Comparison of ENCODE assay signal across 1 cellular context in the genomic region with DNA sequence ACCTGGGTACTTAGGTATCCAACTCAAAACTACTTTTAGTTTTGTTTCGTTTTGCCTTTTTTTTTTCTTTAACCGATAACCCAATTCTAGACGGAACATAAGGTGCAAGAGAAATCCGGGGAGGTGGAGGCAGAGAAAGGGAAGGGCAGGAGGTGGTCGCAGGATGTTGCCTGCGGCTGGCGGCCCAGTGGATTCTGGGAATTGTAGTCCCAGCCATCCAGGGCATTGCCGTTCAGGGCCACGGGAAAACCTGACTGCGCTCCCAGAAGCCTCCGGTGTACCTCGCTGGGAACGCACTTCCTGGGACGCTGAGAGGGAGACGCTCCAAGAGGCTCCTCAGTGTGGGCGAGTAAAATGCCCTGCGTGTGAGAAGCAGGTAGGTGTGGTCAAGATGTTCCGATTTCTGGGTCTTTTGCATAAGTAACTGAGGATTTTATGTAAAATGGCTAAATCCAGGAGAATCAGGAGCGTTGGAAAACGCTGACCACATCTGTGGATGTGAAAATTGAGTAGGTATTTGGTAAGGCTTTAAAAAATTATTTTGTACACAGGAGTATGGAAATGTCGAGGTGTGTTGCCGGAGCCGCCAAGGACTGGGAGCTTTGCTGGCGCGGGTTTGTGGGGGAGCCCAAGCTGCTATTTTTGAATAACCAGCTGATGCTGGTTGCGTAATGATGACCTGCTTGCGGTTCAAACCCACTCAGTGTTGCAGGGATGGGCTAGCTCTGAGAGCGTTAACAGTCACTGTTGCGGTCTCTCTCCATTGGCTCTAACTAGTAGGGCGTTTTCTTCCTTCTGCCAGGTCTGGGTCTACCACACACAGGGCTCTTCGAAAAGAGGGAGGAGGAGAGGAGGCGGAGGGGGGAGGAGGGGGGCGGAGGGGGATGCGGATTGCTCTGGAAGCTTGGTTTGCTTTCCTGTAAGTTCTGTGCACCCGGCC.
TF ChIP-seq lines count a peak whose summit lies in the region.

A gene (plus strand): TSS at position 288 of the 940 bp plus-strand sequence. CDS start 9,216 bp downstream, outside the sequence.

TF ChIP-seq in K562, 482 proteins besides CTCF, POLR2A, EP300 and RAD21 (continued from another document and continues in another):
- TF ChIP-seq OTX1 (CRISPR knock-in tag; IDR thresholded peaks at IDR 0.05) (no peak), POLR2G (IDR thresholded peaks at IDR 0.05; ENCODE audit: low read depth, low read length) (peak; percentile 76), ZNF79 (CRISPR knock-in tag; IDR thresholded peaks at IDR 0.05; ENCODE audit: low read depth) (no peak), ZC3H11A (IDR thresholded peaks at IDR 0.05; ENCODE audit: low read depth, low read length) (0 out of 2 replicates have a peak, but pooled peaks have one; percentile 47), MIER1 (IDR thresholded peaks at IDR 0.05; ENCODE audit: low read depth) (no peak), RB1 (IDR thresholded peaks at IDR 0.05; ENCODE audit: low read depth) (0 out of 2 replicates have a peak, but pooled peaks have one; percentile 9), MTA1 (IDR thresholded peaks at IDR 0.05; ENCODE audit: borderline replicate concordance) (peak; percentile 58; the same call in 1 of the 2 replicates), TEAD2 (tag; IDR thresholded peaks at IDR 0.05) (no peak), HDAC6 (IDR thresholded peaks at IDR 0.05; ENCODE audit: low read depth, low read length) (no peak), CBX5 (IDR thresholded peaks at IDR 0.05; ENCODE audit: borderline replicate concordance, low read depth) (no peak), PHB (CRISPR knock-in tag; IDR thresholded peaks at IDR 0.05) (no peak), KDM1A (IDR thresholded peaks at IDR 0.05) (no peak), DPF2 (IDR thresholded peaks at IDR 0.05) (peak; percentile 78), ZNF589 (CRISPR knock-in tag; IDR thresholded peaks at IDR 0.05; ENCODE audit: low read depth) (no peak), GTF2E2 (tag; IDR thresholded peaks at IDR 0.05) (peak; percentile 70), NRF1 (conservative IDR thresholded peaks at IDR 0.05 in 1 of 2, IDR thresholded peaks at IDR 0.05 in 1 of 2) (peak; percentile 72 to 76), ZNF12 (CRISPR knock-in tag; IDR thresholded peaks at IDR 0.05) (no peak), BDP1 (IDR thresholded peaks at IDR 0.05; ENCODE audit: insufficient read depth, insufficient read length) (no peak)
- TF ChIP-seq, protein P1, sequence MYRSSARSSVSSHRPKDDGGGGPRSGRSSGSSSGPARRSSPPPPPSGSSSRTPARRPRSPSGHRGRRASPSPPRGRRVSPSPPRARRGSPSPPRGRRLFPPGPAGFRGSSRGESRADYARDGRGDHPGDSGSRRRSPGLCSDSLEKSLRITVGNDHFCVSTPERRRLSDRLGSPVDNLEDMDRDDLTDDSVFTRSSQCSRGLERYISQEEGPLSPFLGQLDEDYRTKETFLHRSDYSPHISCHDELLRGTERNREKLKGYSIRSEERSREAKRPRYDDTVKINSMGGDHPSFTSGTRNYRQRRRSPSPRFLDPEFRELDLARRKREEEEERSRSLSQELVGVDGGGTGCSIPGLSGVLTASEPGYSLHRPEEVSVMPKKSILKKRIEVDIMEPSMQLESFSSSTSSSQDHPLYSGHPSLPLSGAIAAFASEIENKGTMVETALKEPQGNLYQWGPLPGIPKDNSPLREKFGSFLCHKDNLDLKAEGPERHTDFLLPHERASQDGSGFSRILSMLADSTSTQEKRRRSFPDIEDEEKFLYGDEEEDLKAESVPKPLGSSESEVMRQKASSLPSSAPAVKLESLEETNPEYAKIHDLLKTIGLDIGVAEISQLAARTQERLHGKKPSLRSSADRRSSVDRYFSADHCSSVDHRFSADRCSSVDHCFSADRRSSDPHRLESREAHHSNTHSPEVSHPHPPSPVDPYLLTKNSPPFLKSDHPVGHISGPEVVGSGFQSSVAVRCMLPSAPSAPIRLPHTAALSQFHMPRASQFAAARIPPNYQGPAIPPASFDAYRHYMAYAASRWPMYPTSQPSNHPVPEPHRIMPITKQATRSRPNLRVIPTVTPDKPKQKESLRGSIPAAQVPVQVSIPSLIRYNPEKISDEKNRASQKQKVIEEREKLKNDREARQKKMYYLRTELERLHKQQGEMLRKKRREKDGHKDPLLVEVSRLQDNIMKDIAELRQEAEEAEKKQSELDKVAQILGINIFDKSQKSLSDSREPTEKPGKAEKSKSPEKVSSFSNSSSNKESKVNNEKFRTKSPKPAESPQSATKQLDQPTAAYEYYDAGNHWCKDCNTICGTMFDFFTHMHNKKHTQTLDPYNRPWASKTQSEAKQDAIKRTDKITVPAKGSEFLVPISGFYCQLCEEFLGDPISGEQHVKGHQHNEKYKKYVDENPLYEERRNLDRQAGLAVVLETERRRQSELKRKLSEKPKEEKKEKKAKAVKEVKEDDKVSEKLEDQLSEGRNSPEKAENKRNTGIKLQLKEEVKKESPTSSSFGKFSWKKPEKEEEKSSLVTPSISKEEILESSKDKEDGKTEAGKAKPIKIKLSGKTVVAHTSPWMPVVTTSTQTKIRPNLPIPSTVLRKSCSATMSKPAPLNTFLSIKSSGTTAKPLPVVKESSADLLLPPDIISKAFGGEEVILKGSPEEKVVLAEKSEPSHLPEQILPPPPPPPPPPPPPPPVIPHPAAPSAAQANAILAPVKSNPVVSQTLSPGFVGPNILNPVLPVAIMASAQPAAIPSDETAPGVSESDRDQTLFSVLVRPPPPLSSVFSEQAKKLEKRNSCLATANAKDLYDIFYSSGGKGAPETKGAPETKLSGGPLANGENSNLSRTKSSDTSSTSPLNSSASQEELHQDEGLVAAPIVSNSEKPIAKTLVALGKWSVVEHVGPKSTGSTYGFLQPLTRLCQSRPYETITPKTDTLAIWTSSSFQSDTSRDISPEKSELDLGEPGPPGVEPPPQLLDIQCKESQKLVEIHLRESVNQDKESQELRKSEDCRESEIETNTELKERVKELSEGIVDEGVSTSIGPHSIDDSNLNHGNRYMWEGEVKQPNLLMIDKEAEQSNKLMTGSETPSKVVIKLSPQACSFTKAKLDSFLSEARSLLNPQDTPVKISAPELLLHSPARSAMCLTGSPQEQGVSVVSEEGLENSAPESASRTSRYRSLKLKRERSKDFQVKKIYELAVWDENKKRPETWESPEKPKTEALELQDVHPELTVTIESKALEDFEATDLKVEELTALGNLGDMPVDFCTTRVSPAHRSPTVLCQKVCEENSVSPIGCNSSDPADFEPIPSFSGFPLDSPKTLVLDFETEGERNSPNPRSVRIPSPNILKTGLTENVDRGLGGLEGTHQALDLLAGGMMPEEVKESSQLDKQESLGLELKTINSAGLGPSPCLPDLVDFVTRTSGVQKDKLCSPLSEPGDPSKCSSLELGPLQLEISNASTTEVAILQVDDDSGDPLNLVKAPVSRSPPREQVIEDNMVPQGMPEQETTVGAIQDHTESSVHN (IDR thresholded peaks at IDR 0.05; ENCODE audit: borderline replicate concordance in 1 of 2, low read depth in 1 of 2): peak in 1 of 2 experiments; percentile 93; a peak in 2 of 4 replicates
- TF ChIP-seq, protein P2, sequence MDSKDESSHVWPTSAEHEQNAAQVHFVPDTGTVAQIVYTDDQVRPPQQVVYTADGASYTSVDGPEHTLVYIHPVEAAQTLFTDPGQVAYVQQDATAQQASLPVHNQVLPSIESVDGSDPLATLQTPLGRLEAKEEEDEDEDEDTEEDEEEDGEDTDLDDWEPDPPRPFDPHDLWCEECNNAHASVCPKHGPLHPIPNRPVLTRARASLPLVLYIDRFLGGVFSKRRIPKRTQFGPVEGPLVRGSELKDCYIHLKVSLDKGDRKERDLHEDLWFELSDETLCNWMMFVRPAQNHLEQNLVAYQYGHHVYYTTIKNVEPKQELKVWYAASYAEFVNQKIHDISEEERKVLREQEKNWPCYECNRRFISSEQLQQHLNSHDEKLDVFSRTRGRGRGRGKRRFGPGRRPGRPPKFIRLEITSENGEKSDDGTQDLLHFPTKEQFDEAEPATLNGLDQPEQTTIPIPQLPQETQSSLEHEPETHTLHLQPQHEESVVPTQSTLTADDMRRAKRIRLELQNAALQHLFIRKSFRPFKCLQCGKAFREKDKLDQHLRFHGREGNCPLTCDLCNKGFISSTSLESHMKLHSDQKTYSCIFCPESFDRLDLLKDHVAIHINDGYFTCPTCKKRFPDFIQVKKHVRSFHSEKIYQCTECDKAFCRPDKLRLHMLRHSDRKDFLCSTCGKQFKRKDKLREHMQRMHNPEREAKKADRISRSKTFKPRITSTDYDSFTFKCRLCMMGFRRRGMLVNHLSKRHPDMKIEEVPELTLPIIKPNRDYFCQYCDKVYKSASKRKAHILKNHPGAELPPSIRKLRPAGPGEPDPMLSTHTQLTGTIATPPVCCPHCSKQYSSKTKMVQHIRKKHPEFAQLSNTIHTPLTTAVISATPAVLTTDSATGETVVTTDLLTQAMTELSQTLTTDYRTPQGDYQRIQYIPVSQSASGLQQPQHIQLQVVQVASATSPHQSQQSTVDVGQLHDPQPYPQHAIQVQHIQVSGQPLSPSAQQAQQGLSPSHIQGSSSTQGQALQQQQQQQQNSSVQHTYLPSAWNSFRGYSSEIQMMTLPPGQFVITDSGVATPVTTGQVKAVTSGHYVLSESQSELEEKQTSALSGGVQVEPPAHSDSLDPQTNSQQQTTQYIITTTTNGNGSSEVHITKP (IDR thresholded peaks at IDR 0.05; ENCODE audit: partially characterized antibody): peak; percentile 56
- TF ChIP-seq, protein P3, sequence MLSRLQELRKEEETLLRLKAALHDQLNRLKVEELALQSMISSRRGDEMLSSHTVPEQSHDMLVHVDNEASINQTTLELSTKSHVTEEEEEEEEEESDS (CRISPR knock-in tag; IDR thresholded peaks at IDR 0.05): no peak
- TF ChIP-seq, protein P4, sequence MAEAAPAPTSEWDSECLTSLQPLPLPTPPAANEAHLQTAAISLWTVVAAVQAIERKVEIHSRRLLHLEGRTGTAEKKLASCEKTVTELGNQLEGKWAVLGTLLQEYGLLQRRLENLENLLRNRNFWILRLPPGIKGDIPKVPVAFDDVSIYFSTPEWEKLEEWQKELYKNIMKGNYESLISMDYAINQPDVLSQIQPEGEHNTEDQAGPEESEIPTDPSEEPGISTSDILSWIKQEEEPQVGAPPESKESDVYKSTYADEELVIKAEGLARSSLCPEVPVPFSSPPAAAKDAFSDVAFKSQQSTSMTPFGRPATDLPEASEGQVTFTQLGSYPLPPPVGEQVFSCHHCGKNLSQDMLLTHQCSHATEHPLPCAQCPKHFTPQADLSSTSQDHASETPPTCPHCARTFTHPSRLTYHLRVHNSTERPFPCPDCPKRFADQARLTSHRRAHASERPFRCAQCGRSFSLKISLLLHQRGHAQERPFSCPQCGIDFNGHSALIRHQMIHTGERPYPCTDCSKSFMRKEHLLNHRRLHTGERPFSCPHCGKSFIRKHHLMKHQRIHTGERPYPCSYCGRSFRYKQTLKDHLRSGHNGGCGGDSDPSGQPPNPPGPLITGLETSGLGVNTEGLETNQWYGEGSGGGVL (CRISPR knock-in tag; IDR thresholded peaks at IDR 0.05): no peak
- TF ChIP-seq, protein P5, sequence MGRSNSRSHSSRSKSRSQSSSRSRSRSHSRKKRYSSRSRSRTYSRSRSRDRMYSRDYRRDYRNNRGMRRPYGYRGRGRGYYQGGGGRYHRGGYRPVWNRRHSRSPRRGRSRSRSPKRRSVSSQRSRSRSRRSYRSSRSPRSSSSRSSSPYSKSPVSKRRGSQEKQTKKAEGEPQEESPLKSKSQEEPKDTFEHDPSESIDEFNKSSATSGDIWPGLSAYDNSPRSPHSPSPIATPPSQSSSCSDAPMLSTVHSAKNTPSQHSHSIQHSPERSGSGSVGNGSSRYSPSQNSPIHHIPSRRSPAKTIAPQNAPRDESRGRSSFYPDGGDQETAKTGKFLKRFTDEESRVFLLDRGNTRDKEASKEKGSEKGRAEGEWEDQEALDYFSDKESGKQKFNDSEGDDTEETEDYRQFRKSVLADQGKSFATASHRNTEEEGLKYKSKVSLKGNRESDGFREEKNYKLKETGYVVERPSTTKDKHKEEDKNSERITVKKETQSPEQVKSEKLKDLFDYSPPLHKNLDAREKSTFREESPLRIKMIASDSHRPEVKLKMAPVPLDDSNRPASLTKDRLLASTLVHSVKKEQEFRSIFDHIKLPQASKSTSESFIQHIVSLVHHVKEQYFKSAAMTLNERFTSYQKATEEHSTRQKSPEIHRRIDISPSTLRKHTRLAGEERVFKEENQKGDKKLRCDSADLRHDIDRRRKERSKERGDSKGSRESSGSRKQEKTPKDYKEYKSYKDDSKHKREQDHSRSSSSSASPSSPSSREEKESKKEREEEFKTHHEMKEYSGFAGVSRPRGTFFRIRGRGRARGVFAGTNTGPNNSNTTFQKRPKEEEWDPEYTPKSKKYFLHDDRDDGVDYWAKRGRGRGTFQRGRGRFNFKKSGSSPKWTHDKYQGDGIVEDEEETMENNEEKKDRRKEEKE (IDR thresholded peaks at IDR 0.05; ENCODE audit: borderline replicate concordance in 1 of 2, control insufficient read depth in 1 of 2, low read depth in 2 of 2, low read length in 1 of 2): 0 out of 4 replicates have a peak, but pooled peaks of 1 of the 2 experiments have one; percentile 57
- TF ChIP-seq, protein P6, sequence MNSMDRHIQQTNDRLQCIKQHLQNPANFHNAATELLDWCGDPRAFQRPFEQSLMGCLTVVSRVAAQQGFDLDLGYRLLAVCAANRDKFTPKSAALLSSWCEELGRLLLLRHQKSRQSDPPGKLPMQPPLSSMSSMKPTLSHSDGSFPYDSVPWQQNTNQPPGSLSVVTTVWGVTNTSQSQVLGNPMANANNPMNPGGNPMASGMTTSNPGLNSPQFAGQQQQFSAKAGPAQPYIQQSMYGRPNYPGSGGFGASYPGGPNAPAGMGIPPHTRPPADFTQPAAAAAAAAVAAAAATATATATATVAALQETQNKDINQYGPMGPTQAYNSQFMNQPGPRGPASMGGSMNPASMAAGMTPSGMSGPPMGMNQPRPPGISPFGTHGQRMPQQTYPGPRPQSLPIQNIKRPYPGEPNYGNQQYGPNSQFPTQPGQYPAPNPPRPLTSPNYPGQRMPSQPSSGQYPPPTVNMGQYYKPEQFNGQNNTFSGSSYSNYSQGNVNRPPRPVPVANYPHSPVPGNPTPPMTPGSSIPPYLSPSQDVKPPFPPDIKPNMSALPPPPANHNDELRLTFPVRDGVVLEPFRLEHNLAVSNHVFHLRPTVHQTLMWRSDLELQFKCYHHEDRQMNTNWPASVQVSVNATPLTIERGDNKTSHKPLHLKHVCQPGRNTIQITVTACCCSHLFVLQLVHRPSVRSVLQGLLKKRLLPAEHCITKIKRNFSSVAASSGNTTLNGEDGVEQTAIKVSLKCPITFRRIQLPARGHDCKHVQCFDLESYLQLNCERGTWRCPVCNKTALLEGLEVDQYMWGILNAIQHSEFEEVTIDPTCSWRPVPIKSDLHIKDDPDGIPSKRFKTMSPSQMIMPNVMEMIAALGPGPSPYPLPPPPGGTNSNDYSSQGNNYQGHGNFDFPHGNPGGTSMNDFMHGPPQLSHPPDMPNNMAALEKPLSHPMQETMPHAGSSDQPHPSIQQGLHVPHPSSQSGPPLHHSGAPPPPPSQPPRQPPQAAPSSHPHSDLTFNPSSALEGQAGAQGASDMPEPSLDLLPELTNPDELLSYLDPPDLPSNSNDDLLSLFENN (IDR thresholded peaks at IDR 0.05; ENCODE audit: low read depth in 2 of 2, low read length in 2 of 2): 0 out of 4 replicates have a peak, but pooled peaks of 1 of the 2 experiments have one; percentile 4
- TF ChIP-seq, protein P7, sequence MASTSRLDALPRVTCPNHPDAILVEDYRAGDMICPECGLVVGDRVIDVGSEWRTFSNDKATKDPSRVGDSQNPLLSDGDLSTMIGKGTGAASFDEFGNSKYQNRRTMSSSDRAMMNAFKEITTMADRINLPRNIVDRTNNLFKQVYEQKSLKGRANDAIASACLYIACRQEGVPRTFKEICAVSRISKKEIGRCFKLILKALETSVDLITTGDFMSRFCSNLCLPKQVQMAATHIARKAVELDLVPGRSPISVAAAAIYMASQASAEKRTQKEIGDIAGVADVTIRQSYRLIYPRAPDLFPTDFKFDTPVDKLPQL (IDR thresholded peaks at IDR 0.05; ENCODE audit: extremely low read depth, insufficient read length): no peak
